Comparison of ENCODE assay signal across 8 cellular contexts in genomic region chr4:140427104-140427918, GRCh38. TPM values are rescaled to one million over a fixed set of nuclear protein-coding genes. Genes with fewer than 3 reads are reported as not detected.
DNase-seq lines count a peak whose midpoint lies in the region; ATAC-seq and TF ChIP-seq lines count a peak whose summit lies in the region.

TSS of gene CLGN (minus strand) at chr4:140427648. CDS start at chr4:140413078, 14,570 bp downstream.

- H3K27me3 ChIP-seq in H7 (ENCODE audit: control insufficient read depth, insufficient read depth, low read length) (peaks cover 3% of the 10 kb centered on the region), heart right ventricle (peaks cover 0 to 14% (median 3%) of the 10 kb centered on the region in 7 donors), parathyroid adenoma (ENCODE audit: control insufficient read depth, insufficient read depth, low read length) (no peaks in the 10 kb centered on the region), aorta (ENCODE audit: control insufficient read depth in 1 of 2, insufficient read depth in 2 of 2, low read length in 1 of 2) (peaks cover 0 to 1% of the 10 kb centered on the region in 2 donors)

- H3K9me3 ChIP-seq in heart right ventricle: no peaks in the 10 kb centered on the region
- H3K9me3 ChIP-seq in parathyroid adenoma (ENCODE audit: control insufficient read depth, low read length): no peaks in the 10 kb centered on the region
- H3K9me3 ChIP-seq in aorta (ENCODE audit: control insufficient read depth, low read length): no peaks in the 10 kb centered on the region

- peak; percentile 89 for ATAC-seq in activated naive CD8-positive, alpha-beta T cell treated with anti-CD3 and anti-CD28 coated beads, Interleukin-2, amount 50 U/mL, for 24 hours
- ATAC-seq in heart right ventricle (peak; percentile 90 to 97 (median 95)), aorta (ENCODE audit: low FRiP score) (peak; percentile 79)

- H3K4me3 Mint-ChIP-seq in activated naive CD8-positive, alpha-beta T cell treated with anti-CD3 and anti-CD28 coated beads, Interleukin-2, amount 50 U/mL, for 24 hours: peak within 1 kb of the TSS; percentile 78

- TF ChIP-seq CTCF in LNCAP (IDR thresholded peaks at IDR 0.05): peak; percentile 39
- peak in 8 of 9 donors; percentile 43 to 70 (median 58) for TF ChIP-seq CTCF in heart right ventricle (IDR thresholded peaks at IDR 0.05)
- peak; percentile 19 for TF ChIP-seq CTCF in parathyroid adenoma (IDR thresholded peaks at IDR 0.05)

- H3K9me3 Mint-ChIP-seq in activated naive CD8-positive, alpha-beta T cell treated with anti-CD3 and anti-CD28 coated beads, Interleukin-2, amount 50 U/mL, for 24 hours: no peaks in the 10 kb centered on the region

- intact Hi-C loops in heart right ventricle (cut with DNase I): loop anchor here in 5 of 10 donors (5.0 to 10.0 kb wide), 4 partner anchors 55 to 100 kb away; partner anchors contain the start of genes ELMOD2 (in 3 of the 5) and SCOC (in 1 of the 5)
- intact Hi-C loops in aorta (cut with DNase I): no loop called here

- H3K79me2 ChIP-seq in parathyroid adenoma: no peaks in the 10 kb centered on the region

- peak within 1 kb of the TSS; percentile 92 for H3K4me2 ChIP-seq in parathyroid adenoma (ENCODE audit: low read length)

- H2AFZ ChIP-seq in parathyroid adenoma: peak within 1 kb of the TSS; percentile 82

- H3K27ac ChIP-seq in heart right ventricle (peak within 1 kb of the TSS; percentile 53 to 91 (median 85)), parathyroid adenoma (no peak within 1 kb of the TSS), aorta (ENCODE audit: low read depth in 1 of 2, low read length in 2 of 2) (no peak within 1 kb of the TSS)

- no peaks in the 10 kb centered on the region for H3K36me3 Mint-ChIP-seq in activated naive CD8-positive, alpha-beta T cell treated with anti-CD3 and anti-CD28 coated beads, Interleukin-2, amount 50 U/mL, for 24 hours (ENCODE audit: low read depth)

- H3K27ac Mint-ChIP-seq in activated naive CD8-positive, alpha-beta T cell treated with anti-CD3 and anti-CD28 coated beads, Interleukin-2, amount 50 U/mL, for 24 hours: no peak within 1 kb of the TSS

- H3K4me3 ChIP-seq in H7 (ENCODE audit: insufficient read depth, low read depth, low read length): peak within 1 kb of the TSS; percentile 86
- peak within 1 kb of the TSS; percentile 57 to 84 (median 73) for H3K4me3 ChIP-seq in heart right ventricle
- peak within 1 kb of the TSS; percentile 55 for H3K4me3 ChIP-seq in parathyroid adenoma (ENCODE audit: low read depth, low read length)
- H3K4me3 ChIP-seq in aorta (ENCODE audit: low read length in 2 of 2): peak within 1 kb of the TSS; percentile 35 to 55

- peaks cover 9% of the 10 kb centered on the region for H3K4me1 Mint-ChIP-seq in activated naive CD8-positive, alpha-beta T cell treated with anti-CD3 and anti-CD28 coated beads, Interleukin-2, amount 50 U/mL, for 24 hours

- peaks cover 64% of the 10 kb centered on the region for H3K27me3 Mint-ChIP-seq in activated naive CD8-positive, alpha-beta T cell treated with anti-CD3 and anti-CD28 coated beads, Interleukin-2, amount 50 U/mL, for 24 hours

- H3K4me1 ChIP-seq in heart right ventricle (peaks cover 0 to 22% (median 6%) of the 10 kb centered on the region in 9 donors), parathyroid adenoma (no peaks in the 10 kb centered on the region), aorta (ENCODE audit: control insufficient read depth in 1 of 2, insufficient read depth in 2 of 2, low read length in 2 of 2) (no peaks in the 10 kb centered on the region)

- peak; percentile 91 for DNase-seq in ELF-1 (ENCODE audit: low read depth, low spot score)
- peak; percentile 93 for DNase-seq in H7
- peak; percentile 35 for DNase-seq in SHP77 treated with DMSO at 0.1 percent for 48 hours (lab: John Stamatoyannopoulos, UW)
- peak; percentile 71 for DNase-seq in activated naive CD8-positive, alpha-beta T cell treated with anti-CD3 and anti-CD28 coated beads, Interleukin-2, amount 50 U/mL, for 24 hours
- peak; percentile 71 to 82 for DNase-seq in heart right ventricle
- peak; percentile 58 to 88 for DNase-seq in aorta

- WGBS in heart right ventricle, 2 donors: 1% methylated on average over 73 of the region's 73 CpGs
- 1% methylated on average over 67 to 73 of the region's 73 CpGs for WGBS in aorta, 2 donors

- H3K9ac ChIP-seq in parathyroid adenoma: no peak within 1 kb of the TSS

- H3K36me3 ChIP-seq in H7 (replicated peaks; ENCODE audit: control insufficient read depth, insufficient read depth, low read length) (no peaks in the 10 kb centered on the region), heart right ventricle (no peaks in the 10 kb centered on the region), parathyroid adenoma (ENCODE audit: control insufficient read depth, insufficient read depth, low read length) (no peaks in the 10 kb centered on the region), aorta (ENCODE audit: control insufficient read depth in 1 of 2, insufficient read depth in 2 of 2, low read length in 1 of 2) (no peaks in the 10 kb centered on the region)

RNA-seq across cellular contexts. Expression of gene CLGN, which starts in this region (rescaled TPM):
- 5.0 and 6.7 TPM in 2 replicates for total RNA-seq in H7 (2014; rRNA removed; shearing (Covaris generic))
- total RNA-seq in heart right ventricle (100 to 1,000 TPM in 1 of 10 donors, 10 to 100 TPM in 9; 51.3 to 125 (median 71.6) TPM), aorta (under 1 TPM in 1 of 2 donors, not detected in 1; 0.21 TPM)
- polyA plus RNA-seq in heart right ventricle (10 to 100 TPM; 21.6 to 47.4 TPM), aorta (not detected)

Comparison
In these comparisons a context has a peak if more than half of its experiments do, and no peak if none do; other contexts are left out.
1. RNA of gene CLGN (polyA plus RNA-seq): 21.6 to 47.4 TPM in heart right ventricle; not detected in aorta; every median in the first group is over 10 times any median in the second.
2. Peak in DNase-seq, ATAC-seq and H3K4me3 ChIP-seq in aorta; RNA of the gene not detected or under 1 TPM.
3. DNase-seq: peak in every context shown above with its lines; median percentile 93 in H7; 91 in ELF-1; 76 in heart right ventricle; 73 in aorta; 71 in activated naive CD8-positive, alpha-beta T cell treated with anti-CD3 and anti-CD28 coated beads, Interleukin-2, amount 50 U/mL, for 24 hours; 35 in SHP77 treated with DMSO at 0.1 percent for 48 hours.
4. H3K27ac ChIP-seq: peak in heart right ventricle (10 of 10); none in parathyroid adenoma (single experiment) and aorta (0 of 2).
5. Peak in every context shown above with its lines, with median percentiles within 50 percentile points of each other: H3K4me3 ChIP-seq, CTCF ChIP-seq and ATAC-seq.